In genomic region chr12:124919646-124920352, GRCh38 we compare ENCODE assay signal across 8 cellular contexts. TPM values are rescaled to one million over a fixed set of nuclear protein-coding genes. Genes with fewer than 3 reads are reported as not detected.
DNase-seq lines count a peak whose midpoint lies in the region; ATAC-seq, FAIRE-seq and TF ChIP-seq lines count a peak whose summit lies in the region.

No MANE protein-coding gene starts in this region.

- TF ChIP-seq CTCF in SU-DHL-6 (IDR thresholded peaks at IDR 0.05; ENCODE audit: insufficient read depth, low read length, poor library complexity, severe bottlenecking) (no peak), endodermal cell (conservative IDR thresholded peaks at IDR 0.05) (no peak), osteocyte (IDR thresholded peaks at IDR 0.05) (no peak)

- H3K9ac ChIP-seq in SU-DHL-6 (ENCODE audit: low read length) (peak overlapping the region; percentile 45), endodermal cell (ENCODE audit: extremely low read depth, low read length, poor library complexity, severe bottlenecking) (no peak overlapping the region)

- no peaks in the 10 kb centered on the region for H3K9me2 ChIP-seq in SU-DHL-6 (replicated peaks; ENCODE audit: insufficient read depth, low read length)

- peak overlapping the region; percentile 94 for H3K4me2 ChIP-seq in SU-DHL-6 (ENCODE audit: low read depth, low read length, poor library complexity, severe bottlenecking)

- H2AFZ ChIP-seq in SU-DHL-6 (ENCODE audit: low read depth, low read length, severe bottlenecking) = peak overlapping the region; percentile 17

- ATAC-seq in GM19467 (IDR thresholded peaks at IDR 0.05; ENCODE audit: unreplicated experiment) = no peak
- ATAC-seq in HG03097 (IDR thresholded peaks at IDR 0.05; ENCODE audit: low FRiP score, unreplicated experiment) = no peak

- H3K4me1 Mint-ChIP-seq in endodermal cell = peaks cover 60% of the 10 kb centered on the region
- peaks cover 79% of the 10 kb centered on the region for H3K4me1 Mint-ChIP-seq in osteocyte (ENCODE audit: unreplicated experiment)

- peaks cover 9% of the 10 kb centered on the region; the same call in 1 of the 2 replicates for H3K79me2 ChIP-seq in SU-DHL-6 (ENCODE audit: insufficient read depth, low read length)

- WGBS in endodermal cell (ENCODE audit: insufficient coverage in 1 of 2, insufficient read length in 1 of 2), 2 experiments = 49 to 72% methylated on average over 3 to 15 of the region's 15 CpGs

- peak overlapping the region; percentile 97 for H3K27ac ChIP-seq in SU-DHL-6 (ENCODE audit: low read depth, low read length)
- H3K27ac ChIP-seq in endodermal cell (ENCODE audit: low read depth, low read length) = no peak overlapping the region

- H3K4me3 ChIP-seq in SU-DHL-6 (ENCODE audit: insufficient read depth, low read length, poor library complexity, severe bottlenecking) = peak overlapping the region; percentile 24
- H3K4me3 ChIP-seq in endodermal cell (ENCODE audit: low read length) = peak overlapping the region; percentile 73

- peak overlapping the region; percentile 92 for H3K27ac Mint-ChIP-seq in endodermal cell
- H3K27ac Mint-ChIP-seq in osteocyte (ENCODE audit: unreplicated experiment) = peak overlapping the region; percentile 75

- DNase-seq in GM18507 (ENCODE audit: extremely low spot score, insufficient read length, low read depth) = no peak
- DNase-seq in endodermal cell = peak; percentile 77
- DNase-seq in osteocyte (ENCODE audit: extremely low spot score, unreplicated experiment) = no peak
- no peak for DNase-seq in SKM-1 treated with dmso at 0.1 percent for 144 hours (lab: John Stamatoyannopoulos, UW; ENCODE audit: unreplicated experiment)
- no peak for DNase-seq in NCI-H510A (lab: John Stamatoyannopoulos, UW)

- peaks cover 62% of the 10 kb centered on the region for H3F3A ChIP-seq in SU-DHL-6 (ENCODE audit: insufficient read depth)

- H3K36me3 Mint-ChIP-seq in endodermal cell (ENCODE audit: low read depth) = no peaks in the 10 kb centered on the region
- H3K36me3 Mint-ChIP-seq in osteocyte (ENCODE audit: unreplicated experiment) = no peaks in the 10 kb centered on the region

- no peaks in the 10 kb centered on the region for H3K9me3 ChIP-seq in SU-DHL-6 (ENCODE audit: insufficient read depth, low read length)
- H3K9me3 ChIP-seq in endodermal cell (ENCODE audit: control insufficient read depth, low read length) = no peaks in the 10 kb centered on the region

- H3K9me3 Mint-ChIP-seq in endodermal cell (no peaks in the 10 kb centered on the region), osteocyte (ENCODE audit: unreplicated experiment) (no peaks in the 10 kb centered on the region)

- H3K27me3 ChIP-seq in SU-DHL-6 (ENCODE audit: low read length) (no peaks in the 10 kb centered on the region), endodermal cell (ENCODE audit: control insufficient read depth, insufficient read depth, low read length, poor library complexity, severe bottlenecking) (no peaks in the 10 kb centered on the region)

- H3K27me3 Mint-ChIP-seq in endodermal cell (ENCODE audit: insufficient read depth) (no peaks in the 10 kb centered on the region), osteocyte (ENCODE audit: unreplicated experiment) (no peaks in the 10 kb centered on the region)

- no peaks in the 10 kb centered on the region for H3K36me3 ChIP-seq in SU-DHL-6 (ENCODE audit: low read length)
- no peaks in the 10 kb centered on the region for H3K36me3 ChIP-seq in endodermal cell (ENCODE audit: control insufficient read depth, insufficient read depth, low read length)

- H4K20me1 ChIP-seq in SU-DHL-6 (ENCODE audit: low read depth, low read length) = no peaks in the 10 kb centered on the region

- H3K4me3 Mint-ChIP-seq in endodermal cell (peak overlapping the region; percentile 59), osteocyte (ENCODE audit: unreplicated experiment) (peak overlapping the region; percentile 33)

- peak; percentile 83 for FAIRE-seq in GM18507 (lab: Jason Lieb, UNC)

- peaks cover 19% of the 10 kb centered on the region for H3K4me1 ChIP-seq in endodermal cell (ENCODE audit: control insufficient read depth, insufficient read depth, low read length)

RNA-seq across cellular contexts. Expression of gene UBC, which starts 5.3 kb away (rescaled TPM):
- total RNA-seq in endodermal cell (100 to 1,000 TPM; 580 to 625 TPM), osteocyte (1,249 and 1,279 TPM in 2 replicates)
- 856 TPM for polyA plus RNA-seq in endodermal cell (2013, experiment 1 of 2)
- polyA plus RNA-seq in endodermal cell (2013, experiment 2 of 2) = 866 TPM

RNA-seq across cellular contexts. Expression of gene SCARB1, which starts 56.1 kb away (rescaled TPM):
- total RNA-seq in endodermal cell (10 to 100 TPM; 33.0 to 36.2 TPM), osteocyte (27.1 and 28.2 TPM in 2 replicates)
- 26.1 TPM for polyA plus RNA-seq in endodermal cell (2013, experiment 1 of 2)
- 30.2 TPM for polyA plus RNA-seq in endodermal cell (2013, experiment 2 of 2)
